In genomic region chr16:17312100-17312732, GRCh38 we compare ENCODE assay signal across 10 cellular contexts.
DNase-seq lines count a peak whose midpoint lies in the region; FAIRE-seq and TF ChIP-seq lines count a peak whose summit lies in the region.
"Had no signal": no experiment of that assay in that cellular context is flagged by ENCODE, and none has a peak within 500 bp of the region (broad histone marks: within the 10 kb centered on the region; RNA-seq: fewer than 3 reads in every experiment).

No MANE protein-coding gene starts in this region.

- H3K79me2 ChIP-seq in SK-N-SH (ENCODE audit: insufficient read depth) (peaks cover 100% of the 10 kb centered on the region), hepatocyte (peaks cover 6% of the 10 kb centered on the region)

- H3K9me3 ChIP-seq in SK-N-SH (no peaks in the 10 kb centered on the region), hepatocyte (ENCODE audit: low read depth) (no peaks in the 10 kb centered on the region), sigmoid colon (no peaks in the 10 kb centered on the region)

- no peak for TF ChIP-seq POLR2A in sigmoid colon (IDR thresholded peaks at IDR 0.05)
- TF ChIP-seq POLR2A in GM12892 (IDR thresholded peaks at IDR 0.05; ENCODE audit: low read depth, low read length) = no peak

- H3K4me2 ChIP-seq in SK-N-SH (no peak overlapping the region), hepatocyte (no peak overlapping the region)

- H3K4me3 ChIP-seq in SK-N-SH (ENCODE audit: low read depth in 2 of 2, low read length in 1 of 2) = no peak overlapping the region
- no peak overlapping the region for H3K4me3 ChIP-seq in hepatocyte
- H3K4me3 ChIP-seq in sigmoid colon = no peak overlapping the region
- H3K4me3 ChIP-seq in foreskin fibroblast (ENCODE audit: low read depth in 1 of 2, low read length in 2 of 2) = no peak overlapping the region

- H3K27ac ChIP-seq in SK-N-SH (ENCODE audit: low read depth in 2 of 2, low read length in 1 of 2) (peak overlapping the region; percentile 69 to 94), hepatocyte (peak overlapping the region; percentile 94), sigmoid colon (peak overlapping the region; percentile 89 to 97 (median 96))
- H3K27ac ChIP-seq: WERI-Rb-1 had no signal

- intact Hi-C loops in sigmoid colon (cut with DNase I) = loop anchor here (2.0 kb wide), 4 partner anchors 67 to 157 kb away; no protein-coding TSS in a partner anchor

- 84% methylated on average over 8 of the region's 8 CpGs for WGBS in SK-N-SH (ENCODE audit: low lambda C conversion rate)
- 77% methylated on average over 8 of the region's 8 CpGs for WGBS in hepatocyte (ENCODE audit: low lambda C conversion rate, missing lambda C conversion rate)
- 32 to 65% methylated on average over 8 of the region's 8 CpGs for WGBS in sigmoid colon, 2 donors

- no peak for FAIRE-seq in GM12892 (lab: Jason Lieb, UNC)

- H3F3A ChIP-seq in SK-N-SH (replicated peaks; ENCODE audit: insufficient read depth) = peaks cover 22% of the 10 kb centered on the region

- no peaks in the 10 kb centered on the region for H3K27me3 ChIP-seq in SK-N-SH (ENCODE audit: insufficient read depth)
- H3K27me3 ChIP-seq in hepatocyte = no peaks in the 10 kb centered on the region
- no peaks in the 10 kb centered on the region for H3K27me3 ChIP-seq in sigmoid colon

- H3K36me3 ChIP-seq in SK-N-SH (replicated peaks in 1 of 2; ENCODE audit: control insufficient read depth in 1 of 2, insufficient read depth in 2 of 2, low read length in 1 of 2) = peaks cover 0 to 3% of the 10 kb centered on the region in 2 experiments
- H3K36me3 ChIP-seq in hepatocyte (replicated peaks; ENCODE audit: insufficient read depth, low read depth) = no peaks in the 10 kb centered on the region
- H3K36me3 ChIP-seq in sigmoid colon = no peaks in the 10 kb centered on the region
- H3K36me3 ChIP-seq: WERI-Rb-1 had no signal

- no peak for TF ChIP-seq RAD21 in SK-N-SH (IDR thresholded peaks at IDR 0.05; ENCODE audit: low read length)

- POLR2A ChIA-PET in SK-N-SH (lab: Yijun Ruan, JAX) = interaction anchor here (0.7 to 1.1 kb wide), 3 partner anchors 17 to 157 kb away, joined by 3 read pairs; no protein-coding TSS in a partner anchor

- H2AFZ ChIP-seq in SK-N-SH (ENCODE audit: low read depth) (no peak overlapping the region), hepatocyte (no peak overlapping the region)

- no peak for TF ChIP-seq EP300 in SK-N-SH (IDR thresholded peaks at IDR 0.05; ENCODE audit: borderline replicate concordance in 1 of 2, low read depth in 1 of 2, low read length in 1 of 2)
- peak; percentile 28 to 75 (median 50) for TF ChIP-seq EP300 in sigmoid colon (IDR thresholded peaks at IDR 0.05)

- no peaks in the 10 kb centered on the region for H3K9me2 ChIP-seq in SK-N-SH
- no peaks in the 10 kb centered on the region for H3K9me2 ChIP-seq in hepatocyte (replicated peaks; ENCODE audit: insufficient read depth)

- peaks cover 100% of the 10 kb centered on the region for H4K20me1 ChIP-seq in SK-N-SH (ENCODE audit: insufficient read depth)
- H4K20me1 ChIP-seq in hepatocyte (ENCODE audit: insufficient read depth, poor library complexity, severe bottlenecking) = no peaks in the 10 kb centered on the region

- peaks cover 18 to 30% of the 10 kb centered on the region in 2 experiments; a peak in 3 of 4 replicates for H3K4me1 ChIP-seq in SK-N-SH (ENCODE audit: control insufficient read depth in 1 of 2, insufficient read depth in 2 of 2, low read depth in 1 of 2, low read length in 1 of 2)
- peaks cover 29% of the 10 kb centered on the region for H3K4me1 ChIP-seq in hepatocyte (ENCODE audit: insufficient read depth)
- peaks cover 0 to 90% (median 84%) of the 10 kb centered on the region in 4 donors for H3K4me1 ChIP-seq in sigmoid colon

- DNase-seq in DMS53 treated with DMSO at 0.1 percent for 48 hours (lab: John Stamatoyannopoulos, UW; ENCODE audit: unreplicated experiment) (peak; percentile 1), SK-N-SH (no peak), hepatocyte (ENCODE audit: low spot score) (peak; percentile 35), sigmoid colon (peak; percentile 94), SK-N-DZ (ENCODE audit: low spot score) (no peak), foreskin fibroblast (no peak), globus pallidus (ENCODE audit: low spot score) (no peak), GM12892 (ENCODE audit: insufficient read length) (no peak)
- DNase-seq: cortex of kidney, WERI-Rb-1 had no signal

- TF ChIP-seq CTCF in SK-N-SH (IDR thresholded peaks at IDR 0.05) (no peak), hepatocyte (IDR thresholded peaks at IDR 0.05; ENCODE audit: poor library complexity) (no peak), sigmoid colon (IDR thresholded peaks at IDR 0.05) (no peak), foreskin fibroblast (IDR thresholded peaks at IDR 0.05; ENCODE audit: low read depth, low read length) (no peak)

- CTCF ChIA-PET in SK-N-SH (lab: Yijun Ruan, JAX) = interaction anchor here (0.8 to 1.6 kb wide), 6 partner anchors 12 to 156 kb away, joined by 3 to 4 read pairs (median 3); no protein-coding TSS in a partner anchor

- H3K9ac ChIP-seq in SK-N-SH = no peak overlapping the region

TF ChIP-seq in SK-N-SH, 30 proteins besides CTCF, POLR2A, EP300 and RAD21:
- no peak for TF ChIP-seq NRF1 (IDR thresholded peaks at IDR 0.05; ENCODE audit: low read depth, low read length)
TF ChIP-seq in SK-N-SH: peak in this region for 0.

Comparison
In these comparisons a context has a peak if more than half of its experiments do, and no peak if none do; other contexts are left out.
1. DNase-seq: peak in DMS53 treated with DMSO at 0.1 percent for 48 hours (single experiment), hepatocyte (single experiment) and sigmoid colon (single experiment); none in SK-N-SH (single experiment), SK-N-DZ (single experiment), foreskin fibroblast (0 of 2), globus pallidus (single experiment) and GM12892 (single experiment).
2. Peak in every context shown above with its lines, with median percentiles within 50 percentile points of each other: H3K27ac ChIP-seq.